Comparison of ENCODE assay signal across 1 cellular context in genomic region chrX:101407748-101408529, GRCh38.
TF ChIP-seq lines count a peak whose summit lies in the region.

Gene GLA, minus strand, starts transcription at chrX:101407925. Its CDS starts 22 bp downstream, at chrX:101407903.
Gene HNRNPH2, plus strand, starts transcription at chrX:101408222. Its CDS starts 3,767 bp downstream, at chrX:101411989.

TF ChIP-seq in K562, 482 proteins besides CTCF, POLR2A, EP300 and RAD21 (continued from another document and continues in another):
- TF ChIP-seq ZBTB7A (IDR thresholded peaks at IDR 0.05; ENCODE audit: borderline replicate concordance, control insufficient read depth, low read depth, low read length) (peak; percentile 22; the same call in 1 of the 2 replicates), DACH1 (IDR thresholded peaks at IDR 0.05; ENCODE audit: partially characterized antibody) (peak; percentile 24), E2F8 (IDR thresholded peaks at IDR 0.05; ENCODE audit: low read depth, partially characterized antibody) (peak; percentile 68), ARHGAP35 (IDR thresholded peaks at IDR 0.05; ENCODE audit: partially characterized antibody) (no peak), ETS2 (tag; IDR thresholded peaks at IDR 0.05; ENCODE audit: borderline replicate concordance, poor library complexity, severe bottlenecking) (no peak), NR4A1 (CRISPR knock-in tag; IDR thresholded peaks at IDR 0.05) (no peak), NR4A1 (tag; IDR thresholded peaks at IDR 0.05) (no peak), NFIX (CRISPR knock-in tag; IDR thresholded peaks at IDR 0.05; ENCODE audit: low read depth) (no peak), BRF2 (IDR thresholded peaks at IDR 0.05; ENCODE audit: borderline replicate concordance, insufficient read depth, insufficient read length) (no peak), MLX (CRISPR knock-in tag; conservative IDR thresholded peaks at IDR 0.05) (no peak), HDAC3 (IDR thresholded peaks at IDR 0.05; ENCODE audit: borderline replicate concordance, partially characterized antibody) (peak; percentile 68), PML (IDR thresholded peaks at IDR 0.05; ENCODE audit: low read length) (0 out of 2 replicates have a peak, but pooled peaks have one; percentile 42), IRF2 (CRISPR knock-in tag; IDR thresholded peaks at IDR 0.05) (no peak), RBM22 (IDR thresholded peaks at IDR 0.05; ENCODE audit: low read depth, low read length, poor library complexity, severe bottlenecking) (no peak), CBFB (CRISPR knock-in tag; IDR thresholded peaks at IDR 0.05) (no peak), GABPB1 (CRISPR knock-in tag; IDR thresholded peaks at IDR 0.05) (peak; percentile 66; the same call in 1 of the 2 replicates), SRSF1 (IDR thresholded peaks at IDR 0.05; ENCODE audit: low read depth, low read length) (no peak), PHF8 (IDR thresholded peaks at IDR 0.05; ENCODE audit: borderline replicate concordance, low read length) (peak; percentile 59; the same call in 1 of the 2 replicates), SREBF1 (IDR thresholded peaks at IDR 0.05; ENCODE audit: borderline replicate concordance, low read depth, low read length) (peak; percentile 71; the same call in 1 of the 2 replicates), RNF2 (IDR thresholded peaks at IDR 0.05) (peak; percentile 49), PBX2 (CRISPR knock-in tag; IDR thresholded peaks at IDR 0.05; ENCODE audit: low read depth) (no peak), PBX2 (tag; conservative IDR thresholded peaks at IDR 0.05; ENCODE audit: low read depth) (peak; percentile 74), TAF9B (IDR thresholded peaks at IDR 0.05; ENCODE audit: partially characterized antibody) (peak; percentile 83), ZNF584 (CRISPR knock-in tag; IDR thresholded peaks at IDR 0.05; ENCODE audit: low read depth) (no peak), HES1 (IDR thresholded peaks at IDR 0.05; ENCODE audit: low read depth) (no peak), ZNF740 (CRISPR knock-in tag; IDR thresholded peaks at IDR 0.05) (peak; percentile 90), ZNF740 (tag; IDR thresholded peaks at IDR 0.05) (peak in 1 of 2 experiments; percentile 77; a peak in 2 of 4 replicates), SAFB (IDR thresholded peaks at IDR 0.05; ENCODE audit: borderline replicate concordance, low read depth, low read length) (no peak), ZNF655 (CRISPR knock-in tag; IDR thresholded peaks at IDR 0.05) (no peak), MCM7 (IDR thresholded peaks at IDR 0.05) (no peak), NFYB (IDR thresholded peaks at IDR 0.05; ENCODE audit: extremely low read depth, insufficient read length) (peak; percentile 47), CBX8 (IDR thresholded peaks at IDR 0.05; ENCODE audit: borderline replicate concordance, extremely low read depth, low read depth, low read length, poor library complexity, severe bottlenecking) (no peak), E2F6 (IDR thresholded peaks at IDR 0.05; ENCODE audit: borderline replicate concordance in 1 of 2, extremely low read depth in 1 of 2, insufficient read depth in 1 of 2, insufficient read length in 1 of 2, low read depth in 1 of 2, low read length in 1 of 2, poor library complexity in 1 of 2, severe bottlenecking in 1 of 2) (peak in 1 of 2 experiments; percentile 36), TFAP4 (CRISPR knock-in tag; IDR thresholded peaks at IDR 0.05; ENCODE audit: borderline replicate concordance) (peak; percentile 80), ADNP (tag; IDR thresholded peaks at IDR 0.05) (no peak), CBX1 (IDR thresholded peaks at IDR 0.05; ENCODE audit: low read depth) (0 out of 2 replicates have a peak, but pooled peaks have one; percentile 9), MLLT1 (IDR thresholded peaks at IDR 0.05) (peak in 1 of 2 experiments; percentile 63; a peak in 2 of 4 replicates), ZBTB43 (CRISPR knock-in tag; IDR thresholded peaks at IDR 0.05) (no peak), BHLHE40 (IDR thresholded peaks at IDR 0.05; ENCODE audit: low read length) (peak; percentile 99), NR2C1 (IDR thresholded peaks at IDR 0.05) (peak; percentile 75), NR2C1 (tag; IDR thresholded peaks at IDR 0.05) (peak; percentile 33; the same call in 1 of the 2 replicates), ZFX (CRISPR knock-in tag; IDR thresholded peaks at IDR 0.05) (peak; percentile 25; the same call in 1 of the 2 replicates), MEF2D (tag; conservative IDR thresholded peaks at IDR 0.05; ENCODE audit: low read depth) (peak; percentile 39; the same call in 1 of the 2 replicates), TRIM24 (IDR thresholded peaks at IDR 0.05) (peak in 1 of 2 experiments; percentile 56; a peak in 2 of 4 replicates)
